8 cellular contexts compared by ENCODE assay signal in genomic region chr17:43530303-43531081, GRCh38. TPM values are rescaled to one million over a fixed set of nuclear protein-coding genes. Genes with fewer than 3 reads are reported as not detected.
DNase-seq lines count a peak whose midpoint lies in the region; ATAC-seq and TF ChIP-seq lines count a peak whose summit lies in the region.

No MANE protein-coding gene starts in this region.

- H2AFZ ChIP-seq in parathyroid adenoma = peak overlapping the region; percentile 87
- H2AFZ ChIP-seq in Karpas-422 (ENCODE audit: low read length) = no peak overlapping the region

- DNase-seq in RPMI7951 (ENCODE audit: low read depth) = peak; percentile 99
- peak; percentile 39 to 68 for DNase-seq in foreskin keratinocyte
- DNase-seq in Karpas-422 = no peak
- no peak for DNase-seq in CD8-positive, alpha-beta T cell
- DNase-seq in NAMALWA (ENCODE audit: low spot score) = no peak

- H3K4me1 Mint-ChIP-seq in CD8-positive, alpha-beta T cell (ENCODE audit: low read depth) = no peaks in the 10 kb centered on the region

- no peaks in the 10 kb centered on the region for H3K27me3 Mint-ChIP-seq in CD8-positive, alpha-beta T cell (ENCODE audit: low read depth)

- H3K4me2 ChIP-seq in parathyroid adenoma (ENCODE audit: low read length) = peak overlapping the region; percentile 7
- no peak overlapping the region for H3K4me2 ChIP-seq in Karpas-422 (ENCODE audit: low read depth, low read length, poor library complexity, severe bottlenecking)

- H3K36me3 ChIP-seq in HEK293 (ENCODE audit: control insufficient read depth in 2 of 2, insufficient read depth in 1 of 2, low read length in 2 of 2) (peaks cover 0 to 25% of the 10 kb centered on the region in 2 experiments; a peak in 1 of 3 replicates), parathyroid adenoma (ENCODE audit: control insufficient read depth, insufficient read depth, low read length) (no peaks in the 10 kb centered on the region), Karpas-422 (ENCODE audit: insufficient read depth, low read length) (peaks cover 5% of the 10 kb centered on the region; the same call in 1 of the 2 replicates)
- H3K36me3 ChIP-seq in CD8-positive, alpha-beta T cell (ENCODE audit: insufficient read depth, low read length) = peaks cover under 1% of the 10 kb centered on the region

- TF ChIP-seq CTCF in HEK293 (tag by site-specific recombination; IDR thresholded peaks at IDR 0.05) (no peak), foreskin keratinocyte (conservative IDR thresholded peaks at IDR 0.05) (no peak), parathyroid adenoma (IDR thresholded peaks at IDR 0.05) (no peak)
- no peak for TF ChIP-seq CTCF in CD8-positive, alpha-beta T cell (IDR thresholded peaks at IDR 0.05)

- no peak overlapping the region; the same call in 1 of the 2 replicates for H3K4me3 ChIP-seq in HEK293 (ENCODE audit: low read depth, low read length)
- H3K4me3 ChIP-seq in parathyroid adenoma (ENCODE audit: low read depth, low read length) = peak overlapping the region; percentile 1
- H3K4me3 ChIP-seq in Karpas-422 (ENCODE audit: low read length) = no peak overlapping the region
- no peak overlapping the region for H3K4me3 ChIP-seq in CD8-positive, alpha-beta T cell (ENCODE audit: low read depth, low read length)

- H3K4me1 ChIP-seq in HEK293 (ENCODE audit: control insufficient read depth, insufficient read depth, low read length) = peaks cover 18% of the 10 kb centered on the region
- H3K4me1 ChIP-seq in foreskin keratinocyte = peaks cover 10% of the 10 kb centered on the region
- H3K4me1 ChIP-seq in parathyroid adenoma = peaks cover 21% of the 10 kb centered on the region
- no peaks in the 10 kb centered on the region for H3K4me1 ChIP-seq in Karpas-422 (ENCODE audit: low read length)
- no peaks in the 10 kb centered on the region for H3K4me1 ChIP-seq in CD8-positive, alpha-beta T cell (ENCODE audit: insufficient read depth, low read length)

- H3K4me3 Mint-ChIP-seq in CD8-positive, alpha-beta T cell = no peak overlapping the region

- no peak overlapping the region for H3K27ac Mint-ChIP-seq in CD8-positive, alpha-beta T cell

- H3K9me3 Mint-ChIP-seq in CD8-positive, alpha-beta T cell = no peaks in the 10 kb centered on the region

- CTCF ChIA-PET in HEK293 (lab: Yijun Ruan, JAX) = interaction anchor here (0.5 to 2.0 kb wide), 6 partner anchors 10 to 195 kb away, joined by 3 to 11 read pairs (median 4); partner anchors contain the start of gene DHX8
- CTCF ChIA-PET in CD8-positive, alpha-beta T cell (lab: Charles Lee) = no interaction called here

- POLR2A ChIA-PET in HEK293 (lab: Yijun Ruan, JAX) = interaction anchor here (0.7 to 1.3 kb wide), 7 partner anchors 9 to 510 kb away, joined by 3 to 7 read pairs (median 5); partner anchors contain the start of genes DHX8 and ETV4
- POLR2A ChIA-PET in CD8-positive, alpha-beta T cell (lab: Charles Lee) = no interaction called here

- peaks cover 22% of the 10 kb centered on the region for H3K36me3 Mint-ChIP-seq in CD8-positive, alpha-beta T cell

- H4K20me1 ChIP-seq in Karpas-422 (ENCODE audit: insufficient read depth, low read depth, low read length) = no peaks in the 10 kb centered on the region

- H3K9me3 ChIP-seq in HEK293 (ENCODE audit: control insufficient read depth, insufficient read depth, low read depth, low read length) (no peaks in the 10 kb centered on the region), parathyroid adenoma (ENCODE audit: control insufficient read depth, low read length) (no peaks in the 10 kb centered on the region), Karpas-422 (ENCODE audit: low read length) (no peaks in the 10 kb centered on the region)
- H3K9me3 ChIP-seq in CD8-positive, alpha-beta T cell (ENCODE audit: low read length) = no peaks in the 10 kb centered on the region

- H3K9ac ChIP-seq in parathyroid adenoma (no peak overlapping the region), Karpas-422 (ENCODE audit: low read length) (no peak overlapping the region)

- no peaks in the 10 kb centered on the region for H3K9me2 ChIP-seq in Karpas-422 (replicated peaks; ENCODE audit: insufficient read depth, low read length)

- ATAC-seq in foreskin keratinocyte (peak; percentile 20), GM18519 (IDR thresholded peaks at IDR 0.05; ENCODE audit: low FRiP score, unreplicated experiment) (no peak)
- ATAC-seq in CD8-positive, alpha-beta T cell = no peak

- intact Hi-C loops in CD8-positive, alpha-beta T cell (cut with DNase I, micrococcal nuclease) = no loop called here

- H3K27me3 ChIP-seq in foreskin keratinocyte (no peaks in the 10 kb centered on the region), parathyroid adenoma (ENCODE audit: control insufficient read depth, insufficient read depth, low read length) (no peaks in the 10 kb centered on the region), Karpas-422 (ENCODE audit: low read length) (no peaks in the 10 kb centered on the region)
- H3K27me3 ChIP-seq in CD8-positive, alpha-beta T cell (ENCODE audit: insufficient read depth, low read length) = no peaks in the 10 kb centered on the region

- H3K27ac ChIP-seq in HEK293 (ENCODE audit: extremely low read depth, low read depth, low read length) = peak overlapping the region; percentile 19
- no peak overlapping the region for H3K27ac ChIP-seq in foreskin keratinocyte
- H3K27ac ChIP-seq in parathyroid adenoma = peak overlapping the region; percentile 99
- H3K27ac ChIP-seq in Karpas-422 (ENCODE audit: low read length) = no peak overlapping the region
- no peak overlapping the region for H3K27ac ChIP-seq in CD8-positive, alpha-beta T cell (ENCODE audit: low read depth, low read length)

- H3K79me2 ChIP-seq in parathyroid adenoma = no peaks in the 10 kb centered on the region
- no peaks in the 10 kb centered on the region for H3K79me2 ChIP-seq in Karpas-422 (ENCODE audit: low read length)

TF ChIP-seq in HEK293, 187 proteins besides CTCF, POLR2A, EP300 and RAD21 (continues in another document):
- TF ChIP-seq ZNF645 (tag by site-specific recombination; IDR thresholded peaks at IDR 0.05) (no peak), ZBTB8A (tag by site-specific recombination; IDR thresholded peaks at IDR 0.05) (0 out of 2 replicates have a peak, but pooled peaks have one; percentile 47), ZSCAN5A (tag by site-specific recombination; IDR thresholded peaks at IDR 0.05) (no peak), ZBTB48 (tag by site-specific recombination; IDR thresholded peaks at IDR 0.05) (peak; percentile 40; the same call in 1 of the 2 replicates), ZNF837 (tag by site-specific recombination; IDR thresholded peaks at IDR 0.05) (no peak), HIC1 (tag by site-specific recombination; IDR thresholded peaks at IDR 0.05) (peak; percentile 88), RBAK (tag by site-specific recombination; IDR thresholded peaks at IDR 0.05) (no peak), ZFHX2 (tag by site-specific recombination; conservative IDR thresholded peaks at IDR 0.05) (peak; percentile 95), ZNF184 (tag by site-specific recombination; IDR thresholded peaks at IDR 0.05) (peak; percentile 63; the same call in 1 of the 2 replicates)

RNA-seq across cellular contexts. Expression of gene ETV4, which starts 15.6 kb away (rescaled TPM):
- 44.2 and 46.9 TPM in 2 replicates for total RNA-seq in RPMI7951 (2014; rRNA removed; shearing (Covaris generic))
- 57.4 and 61.2 TPM in 2 replicates for total RNA-seq in foreskin keratinocyte
- polyA plus RNA-seq in foreskin keratinocyte = 78.9 and 80.5 TPM in 2 replicates
- total RNA-seq in Karpas-422 (2014; rRNA removed; shearing (Covaris generic); ENCODE audit: low replicate concordance) = 55.5 and 69.1 TPM in 2 replicates
- not detected for total RNA-seq in CD8-positive, alpha-beta T cell

RNA-seq across cellular contexts. Expression of gene DHX8, which starts 46.7 kb away (rescaled TPM):
- 27.4 and 36.4 TPM in 2 replicates for total RNA-seq in RPMI7951 (2014; rRNA removed; shearing (Covaris generic))
- 43.3 and 45.4 TPM in 2 replicates for total RNA-seq in foreskin keratinocyte
- polyA plus RNA-seq in foreskin keratinocyte = 28.7 and 28.9 TPM in 2 replicates
- total RNA-seq in Karpas-422 (2014; rRNA removed; shearing (Covaris generic); ENCODE audit: low replicate concordance) = 23.7 and 34.9 TPM in 2 replicates
- total RNA-seq in CD8-positive, alpha-beta T cell = 100 to 1,000 TPM; 125 to 130 TPM

Comparison
In these comparisons a context has a peak if more than half of its experiments do, and no peak if none do; other contexts are left out.
1. H3K27ac ChIP-seq: peak in HEK293 (single experiment) and parathyroid adenoma (single experiment); none in foreskin keratinocyte (single experiment), Karpas-422 (single experiment) and CD8-positive, alpha-beta T cell (single experiment).
2. DNase-seq: peak in RPMI7951 (single experiment) and foreskin keratinocyte (2 of 2); none in Karpas-422 (single experiment), CD8-positive, alpha-beta T cell (0 of 7) and NAMALWA (single experiment).
3. RNA of gene ETV4, which starts 15.6 kb away (total RNA-seq): 57.4 to 61.2 TPM in foreskin keratinocyte, 55.5 to 69.1 TPM in Karpas-422 and 44.2 to 46.9 TPM in RPMI7951; not detected in CD8-positive, alpha-beta T cell; every median in the first group is over 10 times any median in the second.